In the genomic region with DNA sequence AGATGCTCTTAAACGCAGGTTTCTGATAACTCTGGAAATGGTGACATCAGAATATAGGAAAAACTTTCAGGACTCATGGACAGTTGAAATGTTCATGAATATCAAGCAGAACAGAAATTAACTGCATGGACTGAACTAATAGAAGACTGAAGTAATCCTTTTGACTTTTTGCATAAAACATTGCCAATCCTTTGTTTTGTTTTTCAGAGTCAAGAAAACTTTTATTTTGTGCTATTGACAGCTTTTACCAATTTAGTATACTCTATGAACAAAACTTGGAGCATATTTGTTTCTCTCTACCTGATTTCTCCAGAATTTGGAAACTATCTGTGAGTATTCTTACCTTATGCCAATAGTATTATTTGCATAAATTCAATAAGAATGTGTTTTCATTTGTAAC, we compare ENCODE assay signal across 34 cellular contexts.
"Had no signal": no experiment of that assay in that cellular context is flagged by ENCODE, and none has a peak within 500 bp of the region (broad histone marks: within the 10 kb centered on the region; RNA-seq: fewer than 3 reads in every experiment).

No MANE protein-coding gene starts in this region.

- H3K27ac ChIP-seq: KMS-11 had no signal

- DNase-seq: Karpas-422, Kasumi-1, KG1, MG63, MM.1S, MV-4-11, NCI-H1048, NCI-H1092, NCI-H1092 treated with DMSO at 0.1 percent for 48 hours, NCI-H1105, NCI-H1105 treated with DMSO at 0.1 percent for 48 hours, NCI-H1417, NCI-H1417 treated with DMSO at 0.1 percent for 48 hours, NCI-H1436, NCI-H1436 treated with DMSO at 0.1 percent for 48 hours, NCI-H146, NCI-H1694, NCI-H1694 treated with DMSO at 0.1 percent for 48 hours, NCI-H187, NCI-H187 treated with DMSO at 0.1 percent for 48 hours, NCI-H1930, NCI-H2029, NCI-H2029 treated with DMSO at 0.1 percent for 48 hours, NCI-H2081, NCI-H2081 treated with DMSO at 0.1 percent for 48 hours, NCI-H2107, NCI-H2171, NCI-H2171 treated with DMSO at 0.1 percent for 48 hours, NCI-H2227 treated with DMSO at 0.1 percent for 48 hours, NCI-H226, NCI-H345, NCI-H446, NCI-H446 treated with DMSO at 0.1 percent for 48 hours had no signal

- H3K4me3 ChIP-seq: MG63 had no signal

- H3K27me3 ChIP-seq: MG63 had no signal

- H3K4me2 ChIP-seq: KMS-11 had no signal

- H3K9ac ChIP-seq: KMS-11 had no signal

- H3K36me3 ChIP-seq: MG63 had no signal

- H3K9me3 ChIP-seq: MG63 had no signal
